In the genomic region with DNA sequence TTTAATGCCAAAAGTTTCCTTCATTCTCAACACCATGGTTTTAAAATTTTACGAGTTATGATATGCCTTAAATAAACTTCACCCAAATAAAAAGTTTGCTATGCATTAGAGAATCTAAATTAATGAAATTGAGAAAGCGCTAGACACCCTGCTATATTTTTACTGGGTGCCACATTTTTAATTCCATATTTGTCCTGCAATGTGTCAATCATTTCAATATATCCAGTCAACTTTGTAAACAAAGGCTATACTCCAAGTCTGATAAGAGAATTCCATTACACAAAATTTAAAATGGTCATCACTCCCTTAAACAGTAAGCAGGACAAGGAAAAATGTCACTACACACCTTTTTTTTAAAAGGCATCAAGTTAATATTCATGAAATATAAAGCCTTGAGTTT, we compare ENCODE assay signal across 9 cellular contexts. TPM values are rescaled to one million over a fixed set of nuclear protein-coding genes. Genes with fewer than 3 reads are reported as not detected.
A peak's percentile ranks its signal among the peaks of the same experiment; 100 is the strongest.
DNase-seq lines count a peak whose midpoint lies in the region; ATAC-seq and TF ChIP-seq lines count a peak whose summit lies in the region.
"Had no signal": no experiment of that assay in that cellular context is flagged by ENCODE, and none has a peak within 500 bp of the region (broad histone marks: within the 10 kb centered on the region; RNA-seq: fewer than 3 reads in every experiment).

No MANE protein-coding gene starts in this region.

- intact Hi-C loops in Panc1 (cut with micrococcal nuclease; ENCODE audit: unreplicated experiment) = no loop called here

- WGBS in trophoblast cell (ENCODE audit: extremely low coverage, insufficient coverage, insufficient read length) = no CpG with 5 or more reads among the region's 2 CpGs

- no peak overlapping the region for H4K8ac ChIP-seq in trophoblast cell (ENCODE audit: low read depth, low read length)

- no peak overlapping the region for H2AK5ac ChIP-seq in trophoblast cell (ENCODE audit: low read length)

- H3K4me1 ChIP-seq in DND-41 (ENCODE audit: insufficient read depth, low read length) (peaks cover 61% of the 10 kb centered on the region), Panc1 (ENCODE audit: control insufficient read depth, insufficient read depth, low read length) (peaks cover 25% of the 10 kb centered on the region), trophoblast cell (ENCODE audit: control insufficient read depth in 1 of 2, insufficient read depth in 2 of 2, low read length in 2 of 2) (no peaks in the 10 kb centered on the region)

- H3K9me3 ChIP-seq in DND-41 (ENCODE audit: insufficient read depth, low read length, severe bottlenecking) = no peaks in the 10 kb centered on the region
- no peaks in the 10 kb centered on the region for H3K9me3 ChIP-seq in Panc1 (ENCODE audit: control insufficient read depth, insufficient read depth, low read depth, low read length)
- H3K9me3 ChIP-seq in trophoblast cell (ENCODE audit: insufficient read depth, low read depth, low read length) = no peaks in the 10 kb centered on the region

- H3K27ac ChIP-seq in DND-41 (ENCODE audit: low read length) (peak overlapping the region; percentile 90), Panc1 (ENCODE audit: low read length) (no peak overlapping the region; the same call in 1 of the 2 replicates), trophoblast cell (ENCODE audit: low read depth, low read length) (no peak overlapping the region)

- H2AFZ ChIP-seq in DND-41 (ENCODE audit: low read depth, low read length) = no peak overlapping the region
- H2AFZ ChIP-seq in trophoblast cell (ENCODE audit: insufficient read depth, low read length, poor library complexity) = no peak overlapping the region

- TF ChIP-seq CTCF in DND-41 (IDR thresholded peaks at IDR 0.05; ENCODE audit: borderline replicate concordance, extremely low read depth, low read length, poor library complexity, severe bottlenecking) (no peak), Panc1 (IDR thresholded peaks at IDR 0.05) (no peak), epithelial cell of proximal tubule (conservative IDR thresholded peaks at IDR 0.05; ENCODE audit: low read depth, low read length) (no peak)

- no peak overlapping the region for H3K4ac ChIP-seq in trophoblast cell (ENCODE audit: low read depth, low read length)

- peaks cover 47% of the 10 kb centered on the region for H4K20me1 ChIP-seq in DND-41 (ENCODE audit: insufficient read depth, low read length)

- H3K27me3 ChIP-seq in DND-41 (ENCODE audit: insufficient read depth, low read length, poor library complexity) (no peaks in the 10 kb centered on the region), Panc1 (ENCODE audit: control insufficient read depth, insufficient read depth, low read length) (no peaks in the 10 kb centered on the region), trophoblast cell (ENCODE audit: insufficient read depth, low read length) (no peaks in the 10 kb centered on the region)

- H3K9ac ChIP-seq in DND-41 (ENCODE audit: low read depth, low read length) (peak overlapping the region; percentile 92), trophoblast cell (ENCODE audit: low read length) (no peak overlapping the region)

- no peak overlapping the region for H2BK12ac ChIP-seq in trophoblast cell (ENCODE audit: low read length)

- H3K18ac ChIP-seq in trophoblast cell (ENCODE audit: low read length) = no peak overlapping the region

- no peak overlapping the region for H3K23ac ChIP-seq in trophoblast cell (ENCODE audit: low read length)

- in situ Hi-C loops in Panc1 (cut with HindIII; ENCODE audit: low pct_unique_long_range_greater_than_20kb, low sequenced_read_pairs) = no loop called here

- H3K79me2 ChIP-seq in DND-41 (ENCODE audit: insufficient read depth, low read length) (peaks cover 79% of the 10 kb centered on the region), trophoblast cell (ENCODE audit: control insufficient read depth, insufficient read depth, low read length, poor library complexity) (peaks cover 7% of the 10 kb centered on the region)

- no peak overlapping the region for H2BK5ac ChIP-seq in trophoblast cell (ENCODE audit: low read depth, low read length, poor library complexity)

- CTCF ChIA-PET in Panc1 (lab: Charles Lee) = no interaction called here

- POLR2A ChIA-PET in Panc1 (lab: Charles Lee) = interaction anchor here (0.7 kb wide), 1 partner anchor 1057 kb away, joined by 3 read pairs; no protein-coding TSS in a partner anchor

- H3K14ac ChIP-seq in trophoblast cell (ENCODE audit: low read length) = no peak overlapping the region

- H2BK120ac ChIP-seq in trophoblast cell (ENCODE audit: insufficient read depth, low read length, poor library complexity) = no peak overlapping the region

- no peaks in the 10 kb centered on the region; the same call in 1 of the 2 replicates for H3K36me3 ChIP-seq in DND-41 (ENCODE audit: insufficient read depth, low read length)
- H3K36me3 ChIP-seq in Panc1 (ENCODE audit: control insufficient read depth, insufficient read depth, low read length) = peaks cover 11% of the 10 kb centered on the region
- no peaks in the 10 kb centered on the region for H3K36me3 ChIP-seq in trophoblast cell (ENCODE audit: control insufficient read depth in 1 of 2, insufficient read depth in 2 of 2, low read length in 2 of 2)

- no peak overlapping the region for H4K91ac ChIP-seq in trophoblast cell (ENCODE audit: low read depth, low read length)

- H3K4me3 ChIP-seq in DND-41 (ENCODE audit: low read depth in 1 of 2, low read length in 2 of 2) (peak overlapping the region; percentile 67 to 90), Panc1 (ENCODE audit: low read depth in 2 of 2, low read length in 2 of 2) (peak overlapping the region; percentile 98), epithelial cell of proximal tubule (ENCODE audit: low read depth, low read length) (peak overlapping the region; percentile 88), trophoblast cell (ENCODE audit: low read depth, low read length) (no peak overlapping the region)

- H3K79me1 ChIP-seq in trophoblast cell (ENCODE audit: low read length) = peaks cover 12% of the 10 kb centered on the region

- ATAC-seq in DND-41 (ENCODE audit: insufficient read depth, low read depth) (no peak), Panc1 (no peak), GM18870 (IDR thresholded peaks at IDR 0.05; ENCODE audit: unreplicated experiment) (no peak)

- H4K12ac ChIP-seq in trophoblast cell (ENCODE audit: low read depth, low read length) = no peak overlapping the region

- BruUV-seq in Panc1 (replicated peaks; lab: Mats Ljungman, UMichigan) = no TSS peak

- peak overlapping the region; percentile 85 for H3K4me2 ChIP-seq in DND-41 (ENCODE audit: insufficient read depth, low read length)
- peak overlapping the region; percentile 92 for H3K4me2 ChIP-seq in trophoblast cell (ENCODE audit: low read length)

- DNase-seq in DND-41 (no peak), Panc1 (ENCODE audit: low read depth, low spot score) (no peak), epithelial cell of proximal tubule (ENCODE audit: low read depth) (no peak), trophoblast cell (no peak), NCI-H1105 (lab: John Stamatoyannopoulos, UW) (no peak), amniotic stem cell (lab: John Stamatoyannopoulos, UW) (no peak)
- no peak for DNase-seq in stimulated activated CD4-positive, alpha-beta T cell treated with anti-CD3 and anti-CD28 coated beads, Interleukin-2, amount 100 ng/mL, for 24 hours
- DNase-seq: NCI-H226 had no signal

RNA-seq across cellular contexts. Expression of a gene that starts 1.9 kb away (rescaled TPM):
- total RNA-seq in Panc1 (2021; ENCODE audit: unreplicated experiment) (61.6 TPM), epithelial cell of proximal tubule (35.5 and 66.0 TPM in 2 replicates)
- 21.2 TPM for polyA plus RNA-seq in Panc1 (2012; ENCODE audit: insufficient read length)
- 142 and 152 TPM in 2 replicates for polyA plus RNA-seq in trophoblast cell (2013)
